In the genomic region with DNA sequence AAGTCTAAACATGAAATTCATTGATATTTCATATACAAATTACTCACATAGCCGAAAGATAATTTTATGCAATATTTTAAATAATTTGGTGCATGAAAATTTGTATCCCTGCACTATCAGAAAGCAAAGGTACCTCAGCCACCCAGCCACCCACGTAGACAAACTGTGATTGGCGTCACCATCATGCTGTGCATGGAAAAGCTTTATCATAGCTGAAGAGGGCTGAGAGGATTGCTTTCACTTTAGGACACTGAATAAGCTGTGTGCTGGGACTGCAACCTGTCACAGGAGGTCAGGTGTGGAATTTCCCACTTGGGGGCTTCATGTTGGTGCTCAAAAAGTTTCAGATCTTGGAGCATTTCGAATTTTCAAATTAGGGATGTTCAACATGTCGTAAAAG, we compare ENCODE assay signal across 18 cellular contexts.
DNase-seq lines count a peak whose midpoint lies in the region; ATAC-seq, FAIRE-seq and TF ChIP-seq lines count a peak whose summit lies in the region.
"Had no signal": no experiment of that assay in that cellular context is flagged by ENCODE, and none has a peak within 500 bp of the region (broad histone marks: within the 10 kb centered on the region; RNA-seq: fewer than 3 reads in every experiment).

No MANE protein-coding gene starts in this region.

- WGBS in GM12878 (ENCODE audit: insufficient coverage, insufficient replicate concordance, low lambda C conversion rate, missing lambda C conversion rate), result 99% methylated on average over 5 of the region's 5 CpGs

- H3K27ac Mint-ChIP-seq in activated CD4-positive, alpha-beta T cell treated with anti-CD3 and anti-CD28 coated beads for 36 hours, result peak overlapping the region; percentile 68
- H3K27ac Mint-ChIP-seq in activated CD4-positive, alpha-beta T cell treated with anti-CD3 and anti-CD28 coated beads, Interleukin-2, amount 10 ng/mL, durations not matched to agents 7 days and 5 days, result no peak overlapping the region
- peak overlapping the region in 2 of 3 donors; percentile 42 to 43 for H3K27ac Mint-ChIP-seq in CD4-positive, CD25-positive, alpha-beta regulatory T cell
- H3K27ac Mint-ChIP-seq in WTC11, result peak overlapping the region; percentile 0; the same call in 1 of the 2 replicates
- H3K27ac Mint-ChIP-seq: HFFc6 had no signal

- CTCF ChIA-PET in activated CD4-positive, alpha-beta T cell treated with anti-CD3 and anti-CD28 coated beads for 36 hours (lab: Charles Lee), result interaction anchor here (1.3 kb wide), 1 partner anchor 12 kb away, joined by 3 read pairs; no protein-coding TSS in a partner anchor
- CTCF ChIA-PET in activated CD4-positive, alpha-beta T cell treated with anti-CD3 and anti-CD28 coated beads, Interleukin-2, amount 10 ng/mL, durations not matched to agents 7 days and 5 days (lab: Charles Lee), result interaction anchor here (1.0 kb wide), 1 partner anchor 11 kb away, joined by 3 read pairs; no protein-coding TSS in a partner anchor
- CTCF ChIA-PET in WTC11 (lab: Charles Lee) (no interaction called here), GM12878 (lab: Yijun Ruan, JAX) (interaction anchor here (1.5 kb wide), 1 partner anchor 45 kb away, joined by 4 read pairs; no protein-coding TSS in a partner anchor)

- no peak for TF ChIP-seq RAD21 in GM12878 (IDR thresholded peaks at IDR 0.05; ENCODE audit: insufficient read depth, low read depth, low read length)

- no peak overlapping the region for H3K4me3 Mint-ChIP-seq in activated CD4-positive, alpha-beta T cell treated with anti-CD3 and anti-CD28 coated beads for 36 hours
- H3K4me3 Mint-ChIP-seq in activated CD4-positive, alpha-beta T cell treated with anti-CD3 and anti-CD28 coated beads, Interleukin-2, amount 10 ng/mL, durations not matched to agents 7 days and 5 days, result no peak overlapping the region
- H3K4me3 Mint-ChIP-seq in CD4-positive, CD25-positive, alpha-beta regulatory T cell, result no peak overlapping the region
- no peak overlapping the region for H3K4me3 Mint-ChIP-seq in WTC11
- H3K4me3 Mint-ChIP-seq: HFFc6 had no signal

- POLR2A ChIA-PET in activated CD4-positive, alpha-beta T cell treated with anti-CD3 and anti-CD28 coated beads for 36 hours (lab: Charles Lee), result no interaction called here
- POLR2A ChIA-PET in activated CD4-positive, alpha-beta T cell treated with anti-CD3 and anti-CD28 coated beads, Interleukin-2, amount 10 ng/mL, durations not matched to agents 7 days and 5 days (lab: Charles Lee), result no interaction called here
- POLR2A ChIA-PET in WTC11 (lab: Charles Lee) (no interaction called here), GM12878 (lab: Charles Lee) (no interaction called here)

- TF ChIP-seq EP300 in GM12878 (IDR thresholded peaks at IDR 0.05; ENCODE audit: borderline replicate concordance in 1 of 2, control insufficient read depth in 1 of 2, low read depth in 2 of 2, low read length in 2 of 2), result no peak

- H3K27me3 ChIP-seq in CD4-positive, CD25-positive, alpha-beta regulatory T cell (ENCODE audit: control insufficient read depth, insufficient read depth, low read length), result no peaks in the 10 kb centered on the region
- H3K27me3 ChIP-seq in GM12878 (replicated peaks in 1 of 2; ENCODE audit: control insufficient read depth in 2 of 2, insufficient read depth in 2 of 2, low read length in 1 of 2), result no peaks in the 10 kb centered on the region

- TF ChIP-seq POLR2A in GM12878 (IDR thresholded peaks at IDR 0.05; ENCODE audit: low read depth, low read length), result no peak

- H3K9me3 Mint-ChIP-seq in activated CD4-positive, alpha-beta T cell treated with anti-CD3 and anti-CD28 coated beads for 36 hours (ENCODE audit: low read depth), result no peaks in the 10 kb centered on the region
- H3K9me3 Mint-ChIP-seq in activated CD4-positive, alpha-beta T cell treated with anti-CD3 and anti-CD28 coated beads, Interleukin-2, amount 10 ng/mL, durations not matched to agents 7 days and 5 days, result no peaks in the 10 kb centered on the region
- H3K9me3 Mint-ChIP-seq in CD4-positive, CD25-positive, alpha-beta regulatory T cell, result no peaks in the 10 kb centered on the region
- no peaks in the 10 kb centered on the region for H3K9me3 Mint-ChIP-seq in WTC11
- H3K9me3 Mint-ChIP-seq: HFFc6 had no signal

- no peaks in the 10 kb centered on the region for H3K4me1 ChIP-seq in CD4-positive, CD25-positive, alpha-beta regulatory T cell (ENCODE audit: control insufficient read depth, insufficient read depth, low read length, poor library complexity, severe bottlenecking)
- no peaks in the 10 kb centered on the region for H3K4me1 ChIP-seq in GM12878 (ENCODE audit: control insufficient read depth, insufficient read depth, low read length)

- BruUV-seq in GM12878 (replicated peaks; lab: Mats Ljungman, UMichigan), result no TSS peak

- SMC1A ChIA-PET in GM12878 (lab: Charles Lee; ENCODE audit: uncharacterized antibody, unreplicated experiment), result interaction anchor here (1.4 kb wide), 1 partner anchor 247 kb away, joined by 3 read pairs; no protein-coding TSS in a partner anchor

- H3K4me3 ChIP-seq in CD4-positive, CD25-positive, alpha-beta regulatory T cell (ENCODE audit: low read depth, low read length), result no peak overlapping the region
- no peak overlapping the region for H3K4me3 ChIP-seq in GM12878
- H3K4me3 ChIP-seq: GM23248 had no signal

- TF ChIP-seq CTCF in WTC11 (IDR thresholded peaks at IDR 0.05), result no peak
- TF ChIP-seq CTCF in GM12878 (IDR thresholded peaks at IDR 0.05 in 2 of 3, conservative IDR thresholded peaks at IDR 0.05 in 1 of 3; ENCODE audit: control insufficient read depth in 2 of 3, extremely low read depth in 1 of 3, insufficient read depth in 1 of 3, low read depth in 3 of 3, low read length in 3 of 3), result no peak

- in situ Hi-C loops in GM12878 (cut with MboI), result no loop called here

- no peaks in the 10 kb centered on the region for H3K9me3 ChIP-seq in CD4-positive, CD25-positive, alpha-beta regulatory T cell (ENCODE audit: control insufficient read depth in 2 of 2, low read length in 2 of 2)
- H3K9me3 ChIP-seq in GM12878 (replicated peaks; ENCODE audit: control insufficient read depth, insufficient read depth, low read length), result no peaks in the 10 kb centered on the region

- intact Hi-C loops in activated CD4-positive, alpha-beta T cell treated with anti-CD3 and anti-CD28 coated beads for 36 hours (cut with DNase I, micrococcal nuclease), result no loop called here
- intact Hi-C loops in GM12878 (cut with micrococcal nuclease; ENCODE audit: unreplicated experiment), result no loop called here

- no peak for FAIRE-seq in GM12878 (lab: Jason Lieb, UNC)
- FAIRE-seq: A204.1 had no signal

- H3K36me3 ChIP-seq in CD4-positive, CD25-positive, alpha-beta regulatory T cell (ENCODE audit: control insufficient read depth, insufficient read depth, low read length), result peaks cover 26% of the 10 kb centered on the region
- H3K36me3 ChIP-seq in GM12878 (ENCODE audit: control insufficient read depth in 2 of 2, insufficient read depth in 2 of 2, low read length in 1 of 2), result peaks cover 0 to 10% of the 10 kb centered on the region in 2 experiments; a peak in 3 of 4 replicates

- H3K79me2 ChIP-seq in GM12878 (ENCODE audit: control insufficient read depth, insufficient read depth, low read length), result no peaks in the 10 kb centered on the region

- RAD21 ChIA-PET in GM12878 (lab: Charles Lee; ENCODE audit: unreplicated experiment), result no interaction called here

- H3K9ac ChIP-seq in GM12878 (ENCODE audit: control insufficient read depth, insufficient read depth, low read length), result no peak overlapping the region
- H3K9ac ChIP-seq: GM23248 had no signal

- no peak overlapping the region for H2AFZ ChIP-seq in GM12878 (ENCODE audit: control insufficient read depth, low read depth, low read length)
- H2AFZ ChIP-seq: GM23248 had no signal

- no peak overlapping the region for H3K27ac ChIP-seq in CD4-positive, CD25-positive, alpha-beta regulatory T cell (ENCODE audit: insufficient read depth, low read length, poor library complexity, severe bottlenecking)
- no peak overlapping the region for H3K27ac ChIP-seq in GM12878 (ENCODE audit: control insufficient read depth, insufficient read depth)
- H3K27ac ChIP-seq: C4-2B, GM23248 had no signal

- peak; percentile 41 for DNase-seq in activated CD4-positive, alpha-beta T cell treated with anti-CD3 and anti-CD28 coated beads for 36 hours
- no peak for DNase-seq in activated CD4-positive, alpha-beta T cell treated with anti-CD3 and anti-CD28 coated beads, Interleukin-2, amount 10 ng/mL, durations not matched to agents 7 days and 5 days
- DNase-seq in CD4-positive, CD25-positive, alpha-beta regulatory T cell, result no peak
- DNase-seq in WTC11 (ENCODE audit: low spot score) (no peak), GM12878 (ENCODE audit: low read depth, low spot score) (no peak), epidermal melanocyte (ENCODE audit: insufficient read length, low spot score) (no peak)
- DNase-seq: DMS53, GM23248, HFFc6, KG1, NCI-H1048, NCI-H146, NCI-H69, PC-3 had no signal

- H4K20me1 ChIP-seq in GM12878 (ENCODE audit: control insufficient read depth, insufficient read depth), result no peaks in the 10 kb centered on the region

- H3K27me3 Mint-ChIP-seq in activated CD4-positive, alpha-beta T cell treated with anti-CD3 and anti-CD28 coated beads for 36 hours, result no peaks in the 10 kb centered on the region
- no peaks in the 10 kb centered on the region for H3K27me3 Mint-ChIP-seq in activated CD4-positive, alpha-beta T cell treated with anti-CD3 and anti-CD28 coated beads, Interleukin-2, amount 10 ng/mL, durations not matched to agents 7 days and 5 days
- no peaks in the 10 kb centered on the region for H3K27me3 Mint-ChIP-seq in CD4-positive, CD25-positive, alpha-beta regulatory T cell
- no peaks in the 10 kb centered on the region for H3K27me3 Mint-ChIP-seq in WTC11 (ENCODE audit: low read depth)

- peak; percentile 63 for ATAC-seq in activated CD4-positive, alpha-beta T cell treated with anti-CD3 and anti-CD28 coated beads for 36 hours
- ATAC-seq in CD4-positive, CD25-positive, alpha-beta regulatory T cell (ENCODE audit: low read depth in 2 of 2), result no peak
- ATAC-seq in WTC11 (no peak), GM12878 (peak; percentile 39; the same call in 2 of the 3 replicates), GM18858 (IDR thresholded peaks at IDR 0.05; ENCODE audit: unreplicated experiment) (no peak), HG03342 (IDR thresholded peaks at IDR 0.05; ENCODE audit: unreplicated experiment) (no peak)
- ATAC-seq: PC-3 had no signal

- peaks cover 23% of the 10 kb centered on the region for H3K36me3 Mint-ChIP-seq in activated CD4-positive, alpha-beta T cell treated with anti-CD3 and anti-CD28 coated beads for 36 hours (ENCODE audit: low read depth)
- H3K36me3 Mint-ChIP-seq in activated CD4-positive, alpha-beta T cell treated with anti-CD3 and anti-CD28 coated beads, Interleukin-2, amount 10 ng/mL, durations not matched to agents 7 days and 5 days (ENCODE audit: low read depth), result peaks cover 28% of the 10 kb centered on the region
- H3K36me3 Mint-ChIP-seq in CD4-positive, CD25-positive, alpha-beta regulatory T cell, result peaks cover 31% of the 10 kb centered on the region
- no peaks in the 10 kb centered on the region for H3K36me3 Mint-ChIP-seq in WTC11

- no peak overlapping the region for H3K4me2 ChIP-seq in GM12878 (ENCODE audit: control insufficient read depth, insufficient read depth)

- H3K4me1 Mint-ChIP-seq in activated CD4-positive, alpha-beta T cell treated with anti-CD3 and anti-CD28 coated beads for 36 hours, result peaks cover 19% of the 10 kb centered on the region
- peaks cover 12% of the 10 kb centered on the region for H3K4me1 Mint-ChIP-seq in activated CD4-positive, alpha-beta T cell treated with anti-CD3 and anti-CD28 coated beads, Interleukin-2, amount 10 ng/mL, durations not matched to agents 7 days and 5 days
- H3K4me1 Mint-ChIP-seq in CD4-positive, CD25-positive, alpha-beta regulatory T cell, result peaks cover 20 to 31% (median 30%) of the 10 kb centered on the region in 4 donors
- peaks cover 4% of the 10 kb centered on the region; the same call in 1 of the 2 replicates for H3K4me1 Mint-ChIP-seq in WTC11

Comparison
In these comparisons a context has a peak if more than half of its experiments do, and no peak if none do; other contexts are left out.
1. ATAC-seq: peak in activated CD4-positive, alpha-beta T cell treated with anti-CD3 and anti-CD28 coated beads for 36 hours (single experiment) and GM12878 (single experiment); none in CD4-positive, CD25-positive, alpha-beta regulatory T cell (0 of 2), WTC11 (single experiment), GM18858 (single experiment) and HG03342 (single experiment).